ENCODE assay signal across 10 cellular contexts in the genomic region with DNA sequence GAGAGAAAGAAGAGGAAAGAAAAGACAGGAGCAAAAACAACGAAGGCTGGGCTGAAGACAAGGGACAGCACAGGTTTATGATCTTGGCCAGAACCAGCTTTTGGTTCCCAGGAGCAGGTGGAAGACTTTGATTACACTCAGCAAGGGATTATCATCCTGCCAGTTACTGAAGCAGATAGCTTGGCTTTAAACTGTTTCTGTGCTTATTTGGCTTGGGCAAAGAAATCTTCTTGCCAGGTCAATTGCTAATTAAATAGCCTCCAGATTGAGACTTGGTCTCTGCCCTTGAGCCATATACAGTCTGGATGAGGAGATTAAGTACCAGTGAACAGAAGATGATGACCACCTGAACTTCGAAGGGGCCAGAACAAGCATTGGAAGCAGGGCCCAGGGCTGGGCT. TPM values are rescaled to one million over a fixed set of nuclear protein-coding genes. Genes with fewer than 3 reads are reported as not detected.
"Had no signal": no experiment of that assay in that cellular context is flagged by ENCODE, and none has a peak within 500 bp of the region (broad histone marks: within the 10 kb centered on the region; RNA-seq: fewer than 3 reads in every experiment).

No MANE protein-coding gene starts in this region.

- H3K4me1 ChIP-seq: HAP-1 had no signal

- H3K36me3 ChIP-seq: HAP-1 had no signal

- DNase-seq: GM23248, GOT3, H7, HFFc6, KBM-7 had no signal

- ATAC-seq: HCT116, HepG2 had no signal

- H3K9me3 ChIP-seq: HAP-1 had no signal

- H3K4me3 ChIP-seq: GM23248, HAP-1 had no signal

RNA-seq across cellular contexts. Expression of gene GRP, which starts 22.3 kb away (rescaled TPM):
- total RNA-seq: GM23248, H4, HepG2, HFFc6, HT1080 had no signal
